Comparison of ENCODE assay signal across 8 cellular contexts in genomic region chr9:92669527-92669889, GRCh38. TPM values are rescaled to one million over a fixed set of nuclear protein-coding genes. Genes with fewer than 3 reads are reported as not detected.
A peak's percentile ranks its signal among the peaks of the same experiment; 100 is the strongest.
DNase-seq lines count a peak whose midpoint lies in the region; ATAC-seq, FAIRE-seq and TF ChIP-seq lines count a peak whose summit lies in the region.

No MANE protein-coding gene starts in this region.

- peak overlapping the region; percentile 77 to 84 for H3K4me2 ChIP-seq in H1 (ENCODE audit: insufficient read depth in 1 of 2, low read depth in 2 of 2, low read length in 2 of 2)

- no peak overlapping the region for H2AK5ac ChIP-seq in H1 (ENCODE audit: low read depth, low read length)

- H3K4me1 ChIP-seq in H1 (replicated peaks in 1 of 4; ENCODE audit: control insufficient read depth in 3 of 4, insufficient read depth in 4 of 4, low read length in 3 of 4) (peaks cover 0 to 12% (median 5%) of the 10 kb centered on the region in 4 experiments; a peak in 5 of 7 replicates), upper lobe of left lung (peaks cover 15 to 44% (median 23%) of the 10 kb centered on the region in 4 donors)

- H2AFZ ChIP-seq in H1 (ENCODE audit: low read length) = no peak overlapping the region; the same call in 1 of the 2 replicates

- TF ChIP-seq RAD21 in H1 (IDR thresholded peaks at IDR 0.05 in 1 of 2, conservative IDR thresholded peaks at IDR 0.05 in 1 of 2; ENCODE audit: low read depth in 2 of 2, low read length in 2 of 2) = no peak

- H4K5ac ChIP-seq in H1 (ENCODE audit: insufficient read length, low read depth, low read length) = no peak overlapping the region

- H3K27ac Mint-ChIP-seq in activated CD4-positive, alpha-beta T cell treated with anti-CD3 and anti-CD28 coated beads for 36 hours = peak overlapping the region; percentile 48

- H3K79me1 ChIP-seq in H1 (ENCODE audit: low read depth, low read length) = peaks cover 20% of the 10 kb centered on the region

- peak overlapping the region; percentile 86; the same call in 1 of the 2 replicates for H4K8ac ChIP-seq in H1 (ENCODE audit: extremely low read depth, insufficient read depth, low read length)

- H3K9me3 Mint-ChIP-seq in activated CD4-positive, alpha-beta T cell treated with anti-CD3 and anti-CD28 coated beads for 36 hours (ENCODE audit: low read depth) = no peaks in the 10 kb centered on the region

- peaks cover 39% of the 10 kb centered on the region for H3K4me1 Mint-ChIP-seq in activated CD4-positive, alpha-beta T cell treated with anti-CD3 and anti-CD28 coated beads for 36 hours

- WGBS in H1 (ENCODE audit: extremely low coverage in 1 of 2, insufficient coverage in 1 of 2, insufficient read length in 1 of 2, insufficient replicate concordance in 2 of 2, low coverage in 1 of 2, low lambda C conversion rate in 2 of 2, missing lambda C conversion rate in 1 of 2), 2 experiments = 1% methylated on average over 16 of the region's 29 CpGs; no CpG with 5 or more reads in 1 of the 2 experiments
- WGBS in upper lobe of left lung, 2 donors = 0 to 1% methylated on average over 16 to 28 of the region's 29 CpGs

- H3K79me2 ChIP-seq in H1 (ENCODE audit: control insufficient read depth in 1 of 2, insufficient read depth in 2 of 2, low read length in 2 of 2) = peaks cover 0 to 49% of the 10 kb centered on the region in 2 experiments; a peak in 2 of 4 replicates

- H3K27ac ChIP-seq in H1 (ENCODE audit: low read depth, low read length) = no peak overlapping the region
- H3K27ac ChIP-seq in upper lobe of left lung = peak overlapping the region; percentile 85 to 96 (median 92)

- H3K27me3 ChIP-seq in H1 (replicated peaks in 1 of 4; ENCODE audit: control insufficient read depth in 3 of 4, extremely low read depth in 1 of 4, insufficient read depth in 3 of 4, low read length in 3 of 4) = no peaks in the 10 kb centered on the region
- no peaks in the 10 kb centered on the region for H3K27me3 ChIP-seq in upper lobe of left lung

- H3K4me3 ChIP-seq in H1 (ENCODE audit: extremely low read depth in 1 of 4, insufficient read depth in 2 of 4, low read depth in 3 of 4, low read length in 4 of 4) = peak overlapping the region; percentile 79 to 100 (median 99)
- peak overlapping the region; percentile 52 to 96 (median 92) for H3K4me3 ChIP-seq in upper lobe of left lung

- H3K56ac ChIP-seq in H1 (replicated peaks; ENCODE audit: insufficient read length, low read depth, low read length) = peak overlapping the region; percentile 36

- TF ChIP-seq CTCF in GM10248 (IDR thresholded peaks at IDR 0.05; ENCODE audit: control extremely low read depth, extremely low read depth, low read depth, missing control alignments) = no peak
- TF ChIP-seq CTCF in H1 (IDR thresholded peaks at IDR 0.05; ENCODE audit: control extremely low read depth in 1 of 3, insufficient read depth in 1 of 3, low read depth in 1 of 3, low read length in 3 of 3) = no peak
- TF ChIP-seq CTCF in upper lobe of left lung (IDR thresholded peaks at IDR 0.05) = no peak

- 0 out of 2 replicates have a peak overlapping the region, but pooled peaks have one; percentile 60 for H2BK5ac ChIP-seq in H1 (ENCODE audit: low read depth, low read length)

- no peak overlapping the region for H2BK20ac ChIP-seq in H1 (ENCODE audit: low read length)

- H4K20me1 ChIP-seq in H1 (replicated peaks in 1 of 2; ENCODE audit: control insufficient read depth in 1 of 2, insufficient read depth in 2 of 2, low read length in 2 of 2) = peaks cover 3 to 18% of the 10 kb centered on the region in 2 experiments

- H3K36me3 ChIP-seq in H1 (ENCODE audit: control insufficient read depth in 2 of 4, insufficient read depth in 4 of 4, low read length in 3 of 4) = no peaks in the 10 kb centered on the region; a peak in 1 of 8 replicates
- peaks cover 0 to 15% (median 4%) of the 10 kb centered on the region in 4 donors for H3K36me3 ChIP-seq in upper lobe of left lung

- H3K9ac ChIP-seq in H1 (replicated peaks in 1 of 4; ENCODE audit: extremely low read depth in 1 of 4, low read depth in 3 of 4, low read length in 3 of 4) = peak overlapping the region; percentile 25 to 69 (median 39); a peak in 4 of 7 replicates

- ATAC-seq in HG02852 (IDR thresholded peaks at IDR 0.05; ENCODE audit: unreplicated experiment) = peak; percentile 1
- ATAC-seq in activated CD4-positive, alpha-beta T cell treated with anti-CD3 and anti-CD28 coated beads for 36 hours = peak; percentile 0
- peak; percentile 13 to 56 for ATAC-seq in upper lobe of left lung (ENCODE audit: low FRiP score in 2 of 2)

- no peak overlapping the region for H3K14ac ChIP-seq in H1 (ENCODE audit: insufficient read length)

- TF ChIP-seq EP300 in H1 (IDR thresholded peaks at IDR 0.05; ENCODE audit: borderline replicate concordance in 1 of 2, low read depth in 2 of 2, low read length in 2 of 2) = no peak
- TF ChIP-seq EP300 in upper lobe of left lung (IDR thresholded peaks at IDR 0.05) = no peak

- no peak for FAIRE-seq in H1 (lab: Jason Lieb, UNC)

- POLR2A ChIA-PET in GM10248 (lab: Yijun Ruan, JAX) = interaction anchor here (0.6 to 1.2 kb wide), 4 partner anchors 48 to 469 kb away, joined by 3 to 6 read pairs (median 4); partner anchors contain the start of gene CENPP
- POLR2A ChIA-PET in activated CD4-positive, alpha-beta T cell treated with anti-CD3 and anti-CD28 coated beads for 36 hours (lab: Charles Lee) = interaction anchor here (0.6 to 1.4 kb wide), 4 partner anchors 94 to 344 kb away, joined by 3 to 8 read pairs (median 5); partner anchors contain the start of genes BICD2, CENPP and NOL8
- POLR2A ChIA-PET in H1 (lab: Charles Lee; ENCODE audit: partially characterized antibody) = interaction anchor here (1.1 to 1.6 kb wide), 5 partner anchors 9 to 88 kb away, joined by 3 to 6 read pairs (median 4); no protein-coding TSS in a partner anchor

- H2BK15ac ChIP-seq in H1 (ENCODE audit: low read length) = no peak overlapping the region

- H3K27me3 Mint-ChIP-seq in activated CD4-positive, alpha-beta T cell treated with anti-CD3 and anti-CD28 coated beads for 36 hours = no peaks in the 10 kb centered on the region

- no peaks in the 10 kb centered on the region for H3K9me3 ChIP-seq in H1 (ENCODE audit: insufficient read depth in 2 of 2, low read depth in 1 of 2, low read length in 1 of 2)
- H3K9me3 ChIP-seq in upper lobe of left lung = no peaks in the 10 kb centered on the region

- peak overlapping the region; percentile 76 for H4K91ac ChIP-seq in H1 (replicated peaks; ENCODE audit: insufficient read length, low read length)

- peaks cover 14% of the 10 kb centered on the region for H3K36me3 Mint-ChIP-seq in activated CD4-positive, alpha-beta T cell treated with anti-CD3 and anti-CD28 coated beads for 36 hours (ENCODE audit: low read depth)

- intact Hi-C loops in activated CD4-positive, alpha-beta T cell treated with anti-CD3 and anti-CD28 coated beads for 36 hours (cut with DNase I, micrococcal nuclease) = loop anchor here in 1 of 2 experiments (10.0 kb wide), 1 partner anchor 785 kb away; the partner anchor contains the start of genes FAM120A and FAM120AOS

- no peak for TF ChIP-seq POLR2A in H1 (IDR thresholded peaks at IDR 0.05; ENCODE audit: control extremely low read depth in 1 of 2, low read depth in 2 of 2, low read length in 2 of 2)
- no peak for TF ChIP-seq POLR2A in upper lobe of left lung (IDR thresholded peaks at IDR 0.05)

- CTCF ChIA-PET in GM10248 (lab: Yijun Ruan, JAX) = interaction anchor here (1.2 kb wide), 1 partner anchor 96 kb away, joined by 3 read pairs; no protein-coding TSS in a partner anchor
- CTCF ChIA-PET in activated CD4-positive, alpha-beta T cell treated with anti-CD3 and anti-CD28 coated beads for 36 hours (lab: Charles Lee) = interaction anchor here (1.0 to 2.2 kb wide), 3 partner anchors 47 to 591 kb away, joined by 3 to 15 read pairs (median 4); no protein-coding TSS in a partner anchor
- CTCF ChIA-PET in H1 (lab: Charles Lee; ENCODE audit: partially characterized antibody) = interaction anchor here (0.9 to 2.1 kb wide), 3 partner anchors 10 to 121 kb away, joined by 3 to 7 read pairs (median 6); no protein-coding TSS in a partner anchor

- no peak overlapping the region; the same call in 1 of the 2 replicates for H3K18ac ChIP-seq in H1 (ENCODE audit: extremely low read depth, low read length)

- H3K23ac ChIP-seq in H1 (ENCODE audit: insufficient read length) = no peak overlapping the region

- peaks cover 10% of the 10 kb centered on the region for H3K23me2 ChIP-seq in H1 (ENCODE audit: low read depth, low read length)

- H3K4ac ChIP-seq in H1 (replicated peaks; ENCODE audit: insufficient read length, low read depth, low read length) = no peak overlapping the region

- H2BK120ac ChIP-seq in H1 (replicated peaks; ENCODE audit: low read depth, low read length) = no peak overlapping the region

- H2BK12ac ChIP-seq in H1 (ENCODE audit: low read depth, low read length) = no peak overlapping the region

- H3K4me3 Mint-ChIP-seq in activated CD4-positive, alpha-beta T cell treated with anti-CD3 and anti-CD28 coated beads for 36 hours = peak overlapping the region; percentile 96

- DNase-seq in GM10248 (ENCODE audit: extremely low spot score) (peak; percentile 48), H1 (ENCODE audit: low read depth in 1 of 2, low spot score in 2 of 2) (peak in 1 of 2 experiments; percentile 56), myocyte (ENCODE audit: low read depth) (peak; percentile 33), upper lobe of left lung (peak; percentile 30 to 90), OCI-M2 (lab: John Stamatoyannopoulos, UW; ENCODE audit: unreplicated experiment) (no peak), dermis blood vessel endothelial cell (no peak)
- DNase-seq in activated CD4-positive, alpha-beta T cell treated with anti-CD3 and anti-CD28 coated beads for 36 hours = peak; percentile 57

TF ChIP-seq in H1, 55 proteins besides CTCF, POLR2A, EP300 and RAD21:
- no peak for TF ChIP-seq KDM1A (IDR thresholded peaks at IDR 0.05; ENCODE audit: borderline replicate concordance, low read length)
- TF ChIP-seq SUZ12 (IDR thresholded peaks at IDR 0.05; ENCODE audit: low read length) = no peak
- TF ChIP-seq MAFK (IDR thresholded peaks at IDR 0.05; ENCODE audit: low read depth, low read length) = no peak

RNA-seq across cellular contexts. Expression of gene IPPK, which starts 0.4 kb away (rescaled TPM):
- 10 to 100 TPM in 1 of 2 experiments, 1 to 10 TPM in 1; 9.9 to 12.2 TPM for total RNA-seq in activated CD4-positive, alpha-beta T cell treated with anti-CD3 and anti-CD28 coated beads for 36 hours
- 10.5 and 11.4 TPM in 2 replicates for total RNA-seq in H1 (2021; fragmentation: NEBNext Ultra II Directional; extraction: Animal tissue kit (Norgen Biotek cat#: 25700))
- polyA plus RNA-seq in H1 (2011; rRNA removed) = 13.6 and 16.0 TPM in 2 replicates
- polyA plus RNA-seq in H1 (2011; cell fraction: cytosol; rRNA removed) = 13.7 TPM
- polyA plus RNA-seq in H1 (2011; cell fraction: nucleus; rRNA removed) = 20.8 TPM
- 8.4 to 11.4 TPM (median 9.9 TPM) in 4 replicates for polyA plus RNA-seq in H1 (2012, experiment 1 of 2)
- 4.4 TPM for polyA plus RNA-seq in H1 (2012, experiment 2 of 2)
- polyA plus RNA-seq in H1 (2013, experiment 1 of 2) = 5.3 TPM
- 4.4 TPM for polyA plus RNA-seq in H1 (2013, experiment 2 of 2)
- 38.5 and 39.0 TPM in 2 replicates for polyA minus RNA-seq in H1 (2011; rRNA and poly(A)+ RNA removed)
- polyA minus RNA-seq in H1 (2011; cell fraction: cytosol; rRNA and poly(A)+ RNA removed) = 11.1 TPM
- 10.5 TPM for polyA minus RNA-seq in H1 (2011; cell fraction: nucleus; rRNA and poly(A)+ RNA removed)
- total RNA-seq in myocyte = 11.0 and 11.4 TPM in 2 replicates
- polyA plus RNA-seq in myocyte (2012) = 8.9 TPM
- total RNA-seq in upper lobe of left lung = 10 to 100 TPM in 2 of 6 donors, 1 to 10 TPM in 4; 4.7 to 16.6 (median 6.5) TPM
- total RNA-seq in dermis blood vessel endothelial cell = 16.9 and 20.3 TPM in 2 replicates

Comparison
In these comparisons a context has a peak if more than half of its experiments do, and no peak if none do; other contexts are left out.
1. DNase-seq: peak in GM10248 (single experiment), activated CD4-positive, alpha-beta T cell treated with anti-CD3 and anti-CD28 coated beads for 36 hours (single experiment), myocyte (single experiment) and upper lobe of left lung (2 of 2); none in OCI-M2 (single experiment) and dermis blood vessel endothelial cell (single experiment).
2. Peak in every context shown above with its lines, with median percentiles within 50 percentile points of each other: ATAC-seq.